In genomic region chr12:7905071-7905470, GRCh38 we compare ENCODE assay signal across 1 cellular context.
TF ChIP-seq lines count a peak whose summit lies in the region.

No MANE protein-coding gene starts in this region.

TF ChIP-seq in GM23338, 12 proteins besides CTCF, POLR2A, EP300 and RAD21 (continued from another document):
- TF ChIP-seq ZNF462 (CRISPR knock-in tag; IDR thresholded peaks at IDR 0.05) (no peak), EZH2phosphoT487 (IDR thresholded peaks at IDR 0.05; ENCODE audit: unreplicated experiment) (no peak), ZNF331 (CRISPR knock-in tag; IDR thresholded peaks at IDR 0.05; ENCODE audit: low read depth) (no peak), NANOG (IDR thresholded peaks at IDR 0.05; ENCODE audit: borderline replicate concordance) (no peak), POLR2AphosphoS5 (IDR thresholded peaks at IDR 0.05; ENCODE audit: low read depth) (no peak), ZNF114 (CRISPR knock-in tag; IDR thresholded peaks at IDR 0.05) (no peak), JUNB (IDR thresholded peaks at IDR 0.05; ENCODE audit: unreplicated experiment) (no peak), STAT1 (IDR thresholded peaks at IDR 0.05; ENCODE audit: unreplicated experiment) (no peak), REST (IDR thresholded peaks at IDR 0.05; ENCODE audit: unreplicated experiment) (no peak), EZH2 (IDR thresholded peaks at IDR 0.05; ENCODE audit: low read depth, unreplicated experiment) (no peak)
